ENCODE assay signal across 2 cellular contexts in the genomic region with DNA sequence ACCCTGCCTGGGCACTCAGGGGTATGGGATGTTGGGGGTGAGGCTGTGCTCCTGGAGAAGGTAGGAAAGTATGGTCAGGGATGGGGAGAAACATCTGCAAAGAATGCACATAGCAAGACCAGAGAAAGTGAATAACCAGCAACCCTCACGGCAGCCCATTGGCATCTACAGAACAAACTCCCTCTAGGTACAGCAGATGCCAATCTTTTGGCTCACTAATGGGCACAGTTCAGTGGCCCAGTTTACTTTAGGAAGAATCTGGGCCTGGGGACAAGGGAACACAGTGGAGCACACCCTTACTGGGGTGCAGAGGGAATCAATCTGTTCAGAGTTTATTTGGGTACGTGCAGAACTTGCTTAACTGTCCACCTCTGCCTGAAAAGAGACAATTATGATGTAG.
TF ChIP-seq lines count a peak whose summit lies in the region.

No MANE protein-coding gene starts in this region.

TF ChIP-seq in GM12878, 131 proteins besides CTCF, POLR2A, EP300 and RAD21 (continued from another document):
- TF ChIP-seq, protein P1, sequence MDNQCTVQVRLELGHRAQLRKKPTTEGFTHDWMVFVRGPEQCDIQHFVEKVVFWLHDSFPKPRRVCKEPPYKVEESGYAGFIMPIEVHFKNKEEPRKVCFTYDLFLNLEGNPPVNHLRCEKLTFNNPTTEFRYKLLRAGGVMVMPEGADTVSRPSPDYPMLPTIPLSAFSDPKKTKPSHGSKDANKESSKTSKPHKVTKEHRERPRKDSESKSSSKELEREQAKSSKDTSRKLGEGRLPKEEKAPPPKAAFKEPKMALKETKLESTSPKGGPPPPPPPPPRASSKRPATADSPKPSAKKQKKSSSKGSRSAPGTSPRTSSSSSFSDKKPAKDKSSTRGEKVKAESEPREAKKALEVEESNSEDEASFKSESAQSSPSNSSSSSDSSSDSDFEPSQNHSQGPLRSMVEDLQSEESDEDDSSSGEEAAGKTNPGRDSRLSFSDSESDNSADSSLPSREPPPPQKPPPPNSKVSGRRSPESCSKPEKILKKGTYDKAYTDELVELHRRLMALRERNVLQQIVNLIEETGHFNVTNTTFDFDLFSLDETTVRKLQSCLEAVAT (IDR thresholded peaks at IDR 0.05): no peak
- TF ChIP-seq PAX8 (IDR thresholded peaks at IDR 0.05) (no peak), FOXK2 (IDR thresholded peaks at IDR 0.05) (no peak), ZBED1 (IDR thresholded peaks at IDR 0.05; ENCODE audit: borderline replicate concordance) (no peak), PML (IDR thresholded peaks at IDR 0.05; ENCODE audit: low read length) (no peak), RBBP5 (conservative IDR thresholded peaks at IDR 0.05) (no peak), MTA2 (IDR thresholded peaks at IDR 0.05; ENCODE audit: low read depth) (no peak), HDGF (IDR thresholded peaks at IDR 0.05) (no peak), ZNF622 (IDR thresholded peaks at IDR 0.05) (no peak), NBN (IDR thresholded peaks at IDR 0.05) (no peak), IRF4 (IDR thresholded peaks at IDR 0.05; ENCODE audit: low read depth, low read length) (no peak), HCFC1 (IDR thresholded peaks at IDR 0.05; ENCODE audit: low read length) (no peak)
- TF ChIP-seq, protein P2, sequence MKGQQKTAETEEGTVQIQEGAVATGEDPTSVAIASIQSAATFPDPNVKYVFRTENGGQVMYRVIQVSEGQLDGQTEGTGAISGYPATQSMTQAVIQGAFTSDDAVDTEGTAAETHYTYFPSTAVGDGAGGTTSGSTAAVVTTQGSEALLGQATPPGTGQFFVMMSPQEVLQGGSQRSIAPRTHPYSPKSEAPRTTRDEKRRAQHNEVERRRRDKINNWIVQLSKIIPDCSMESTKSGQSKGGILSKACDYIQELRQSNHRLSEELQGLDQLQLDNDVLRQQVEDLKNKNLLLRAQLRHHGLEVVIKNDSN (IDR thresholded peaks at IDR 0.05; ENCODE audit: borderline replicate concordance, extremely low read length, insufficient read depth, low read depth, low read length): no peak
- TF ChIP-seq, protein P3, sequence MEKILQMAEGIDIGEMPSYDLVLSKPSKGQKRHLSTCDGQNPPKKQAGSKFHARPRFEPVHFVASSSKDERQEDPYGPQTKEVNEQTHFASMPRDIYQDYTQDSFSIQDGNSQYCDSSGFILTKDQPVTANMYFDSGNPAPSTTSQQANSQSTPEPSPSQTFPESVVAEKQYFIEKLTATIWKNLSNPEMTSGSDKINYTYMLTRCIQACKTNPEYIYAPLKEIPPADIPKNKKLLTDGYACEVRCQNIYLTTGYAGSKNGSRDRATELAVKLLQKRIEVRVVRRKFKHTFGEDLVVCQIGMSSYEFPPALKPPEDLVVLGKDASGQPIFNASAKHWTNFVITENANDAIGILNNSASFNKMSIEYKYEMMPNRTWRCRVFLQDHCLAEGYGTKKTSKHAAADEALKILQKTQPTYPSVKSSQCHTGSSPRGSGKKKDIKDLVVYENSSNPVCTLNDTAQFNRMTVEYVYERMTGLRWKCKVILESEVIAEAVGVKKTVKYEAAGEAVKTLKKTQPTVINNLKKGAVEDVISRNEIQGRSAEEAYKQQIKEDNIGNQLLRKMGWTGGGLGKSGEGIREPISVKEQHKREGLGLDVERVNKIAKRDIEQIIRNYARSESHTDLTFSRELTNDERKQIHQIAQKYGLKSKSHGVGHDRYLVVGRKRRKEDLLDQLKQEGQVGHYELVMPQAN (conservative IDR thresholded peaks at IDR 0.05): no peak

TF ChIP-seq in GM23338, 12 proteins besides CTCF, POLR2A, EP300 and RAD21 (continued from another document):
- TF ChIP-seq, protein P4, sequence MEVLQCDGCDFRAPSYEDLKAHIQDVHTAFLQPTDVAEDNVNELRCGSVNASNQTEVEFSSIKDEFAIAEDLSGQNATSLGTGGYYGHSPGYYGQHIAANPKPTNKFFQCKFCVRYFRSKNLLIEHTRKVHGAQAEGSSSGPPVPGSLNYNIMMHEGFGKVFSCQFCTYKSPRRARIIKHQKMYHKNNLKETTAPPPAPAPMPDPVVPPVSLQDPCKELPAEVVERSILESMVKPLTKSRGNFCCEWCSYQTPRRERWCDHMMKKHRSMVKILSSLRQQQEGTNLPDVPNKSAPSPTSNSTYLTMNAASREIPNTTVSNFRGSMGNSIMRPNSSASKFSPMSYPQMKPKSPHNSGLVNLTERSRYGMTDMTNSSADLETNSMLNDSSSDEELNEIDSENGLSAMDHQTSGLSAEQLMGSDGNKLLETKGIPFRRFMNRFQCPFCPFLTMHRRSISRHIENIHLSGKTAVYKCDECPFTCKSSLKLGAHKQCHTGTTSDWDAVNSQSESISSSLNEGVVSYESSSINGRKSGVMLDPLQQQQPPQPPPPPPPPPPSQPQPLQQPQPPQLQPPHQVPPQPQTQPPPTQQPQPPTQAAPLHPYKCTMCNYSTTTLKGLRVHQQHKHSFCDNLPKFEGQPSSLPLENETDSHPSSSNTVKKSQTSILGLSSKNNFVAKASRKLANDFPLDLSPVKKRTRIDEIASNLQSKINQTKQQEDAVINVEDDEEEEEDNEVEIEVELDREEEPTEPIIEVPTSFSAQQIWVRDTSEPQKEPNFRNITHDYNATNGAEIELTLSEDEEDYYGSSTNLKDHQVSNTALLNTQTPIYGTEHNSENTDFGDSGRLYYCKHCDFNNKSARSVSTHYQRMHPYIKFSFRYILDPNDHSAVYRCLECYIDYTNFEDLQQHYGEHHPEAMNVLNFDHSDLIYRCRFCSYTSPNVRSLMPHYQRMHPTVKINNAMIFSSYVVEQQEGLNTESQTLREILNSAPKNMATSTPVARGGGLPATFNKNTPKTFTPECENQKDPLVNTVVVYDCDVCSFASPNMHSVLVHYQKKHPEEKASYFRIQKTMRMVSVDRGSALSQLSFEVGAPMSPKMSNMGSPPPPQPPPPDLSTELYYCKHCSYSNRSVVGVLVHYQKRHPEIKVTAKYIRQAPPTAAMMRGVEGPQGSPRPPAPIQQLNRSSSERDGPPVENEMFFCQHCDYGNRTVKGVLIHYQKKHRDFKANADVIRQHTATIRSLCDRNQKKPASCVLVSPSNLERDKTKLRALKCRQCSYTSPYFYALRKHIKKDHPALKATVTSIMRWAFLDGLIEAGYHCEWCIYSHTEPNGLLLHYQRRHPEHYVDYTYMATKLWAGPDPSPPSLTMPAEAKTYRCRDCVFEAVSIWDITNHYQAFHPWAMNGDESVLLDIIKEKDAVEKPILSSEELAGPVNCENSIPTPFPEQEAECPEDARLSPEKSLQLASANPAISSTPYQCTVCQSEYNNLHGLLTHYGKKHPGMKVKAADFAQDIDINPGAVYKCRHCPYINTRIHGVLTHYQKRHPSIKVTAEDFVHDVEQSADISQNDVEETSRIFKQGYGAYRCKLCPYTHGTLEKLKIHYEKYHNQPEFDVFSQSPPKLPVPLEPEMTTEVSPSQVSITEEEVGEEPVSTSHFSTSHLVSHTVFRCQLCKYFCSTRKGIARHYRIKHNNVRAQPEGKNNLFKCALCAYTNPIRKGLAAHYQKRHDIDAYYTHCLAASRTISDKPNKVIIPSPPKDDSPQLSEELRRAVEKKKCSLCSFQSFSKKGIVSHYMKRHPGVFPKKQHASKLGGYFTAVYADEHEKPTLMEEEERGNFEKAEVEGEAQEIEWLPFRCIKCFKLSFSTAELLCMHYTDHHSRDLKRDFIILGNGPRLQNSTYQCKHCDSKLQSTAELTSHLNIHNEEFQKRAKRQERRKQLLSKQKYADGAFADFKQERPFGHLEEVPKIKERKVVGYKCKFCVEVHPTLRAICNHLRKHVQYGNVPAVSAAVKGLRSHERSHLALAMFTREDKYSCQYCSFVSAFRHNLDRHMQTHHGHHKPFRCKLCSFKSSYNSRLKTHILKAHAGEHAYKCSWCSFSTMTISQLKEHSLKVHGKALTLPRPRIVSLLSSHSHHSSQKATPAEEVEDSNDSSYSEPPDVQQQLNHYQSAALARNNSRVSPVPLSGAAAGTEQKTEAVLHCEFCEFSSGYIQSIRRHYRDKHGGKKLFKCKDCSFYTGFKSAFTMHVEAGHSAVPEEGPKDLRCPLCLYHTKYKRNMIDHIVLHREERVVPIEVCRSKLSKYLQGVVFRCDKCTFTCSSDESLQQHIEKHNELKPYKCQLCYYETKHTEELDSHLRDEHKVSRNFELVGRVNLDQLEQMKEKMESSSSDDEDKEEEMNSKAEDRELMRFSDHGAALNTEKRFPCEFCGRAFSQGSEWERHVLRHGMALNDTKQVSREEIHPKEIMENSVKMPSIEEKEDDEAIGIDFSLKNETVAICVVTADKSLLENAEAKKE (CRISPR knock-in tag; IDR thresholded peaks at IDR 0.05): no peak
- TF ChIP-seq EZH2 (IDR thresholded peaks at IDR 0.05; ENCODE audit: low read depth, unreplicated experiment): no peak
